Comparison of ENCODE assay signal across 22 cellular contexts in genomic region chr1:164510435-164510834, GRCh38. TPM values are rescaled to one million over a fixed set of nuclear protein-coding genes. Genes with fewer than 3 reads are reported as not detected.
DNase-seq lines count a peak whose midpoint lies in the region; ATAC-seq and TF ChIP-seq lines count a peak whose summit lies in the region.
"Had no signal": no experiment of that assay in that cellular context is flagged by ENCODE, and none has a peak within 500 bp of the region (broad histone marks: within the 10 kb centered on the region; RNA-seq: fewer than 3 reads in every experiment).

No MANE protein-coding gene starts in this region.

- no peaks in the 10 kb centered on the region for H3K4me1 Mint-ChIP-seq in HFFc6 (ENCODE audit: low read depth)
- H3K4me1 Mint-ChIP-seq in activated T-cell treated with anti-CD3 and anti-CD28 coated beads, Interleukin-2, amount 50 U/mL, for 4 hours (ENCODE audit: low read depth), result no peaks in the 10 kb centered on the region
- H3K4me1 Mint-ChIP-seq: activated naive CD4-positive, alpha-beta T cell treated with anti-CD3 and anti-CD28 coated beads, Interleukin-2, amount 50 U/mL, for 24 hours; naive B cell had no signal

- H3K4me3 Mint-ChIP-seq in HFFc6, result no peak overlapping the region
- no peak overlapping the region for H3K4me3 Mint-ChIP-seq in activated T-cell treated with anti-CD3 and anti-CD28 coated beads, Interleukin-2, amount 50 U/mL, for 4 hours
- H3K4me3 Mint-ChIP-seq: activated naive CD4-positive, alpha-beta T cell treated with anti-CD3 and anti-CD28 coated beads, Interleukin-2, amount 50 U/mL, for 24 hours; CD4-positive, alpha-beta T cell; naive B cell; T-helper 1 cell treated with Interleukin-12 subunit alpha and Interleukin-12 subunit beta and Interleukin-4 antibody, amounts not matched to agents 30 μg/mL and 1 μg/mL, for 36 hours had no signal

- POLR2A ChIA-PET in BJ (lab: Charles Lee), result no interaction called here

- TF ChIP-seq CTCF in BJ (IDR thresholded peaks at IDR 0.05; ENCODE audit: insufficient read depth, low read depth, low read length) (peak; percentile 27), HFFc6 (IDR thresholded peaks at IDR 0.05) (peak; percentile 36; the same call in 1 of the 2 replicates), brain microvascular endothelial cell (IDR thresholded peaks at IDR 0.05; ENCODE audit: low read depth, low read length, missing control alignments) (no peak)

- H3K36me3 ChIP-seq in BJ (ENCODE audit: control insufficient read depth, insufficient read depth, low read length) (no peaks in the 10 kb centered on the region), brain microvascular endothelial cell (replicated peaks) (no peaks in the 10 kb centered on the region)
- H3K36me3 ChIP-seq: right atrium auricular region, thyroid gland had no signal

- H3K27me3 ChIP-seq in BJ (ENCODE audit: control insufficient read depth, insufficient read depth, low read length) (no peaks in the 10 kb centered on the region; the same call in 1 of the 2 replicates), brain microvascular endothelial cell (replicated peaks) (no peaks in the 10 kb centered on the region)
- H3K27me3 ChIP-seq: right atrium auricular region, thyroid gland had no signal

- H3K27ac Mint-ChIP-seq in HFFc6, result no peak overlapping the region
- H3K27ac Mint-ChIP-seq: activated naive CD4-positive, alpha-beta T cell treated with anti-CD3 and anti-CD28 coated beads, Interleukin-2, amount 50 U/mL, for 24 hours; CD4-positive, alpha-beta T cell; naive B cell; T-helper 1 cell treated with Interleukin-12 subunit alpha and Interleukin-12 subunit beta and Interleukin-4 antibody, amounts not matched to agents 30 μg/mL and 1 μg/mL, for 36 hours had no signal

- CTCF ChIA-PET in BJ (lab: Yijun Ruan, JAX), result interaction anchor here (1.0 to 1.8 kb wide), 3 partner anchors 273 to 611 kb away, joined by 3 to 5 read pairs (median 3); no protein-coding TSS in a partner anchor

- H3K27me3 Mint-ChIP-seq in HFFc6 (ENCODE audit: insufficient read depth), result peaks cover 10% of the 10 kb centered on the region
- H3K27me3 Mint-ChIP-seq in activated T-cell treated with anti-CD3 and anti-CD28 coated beads, Interleukin-2, amount 50 U/mL, for 4 hours (ENCODE audit: low read depth), result no peaks in the 10 kb centered on the region
- H3K27me3 Mint-ChIP-seq: activated naive CD4-positive, alpha-beta T cell treated with anti-CD3 and anti-CD28 coated beads, Interleukin-2, amount 50 U/mL, for 24 hours; CD4-positive, alpha-beta T cell; naive B cell had no signal

- no peaks in the 10 kb centered on the region for H3K9me3 Mint-ChIP-seq in HFFc6
- peaks cover 5% of the 10 kb centered on the region for H3K9me3 Mint-ChIP-seq in activated T-cell treated with anti-CD3 and anti-CD28 coated beads, Interleukin-2, amount 50 U/mL, for 4 hours
- H3K9me3 Mint-ChIP-seq: activated naive CD4-positive, alpha-beta T cell treated with anti-CD3 and anti-CD28 coated beads, Interleukin-2, amount 50 U/mL, for 24 hours; CD4-positive, alpha-beta T cell had no signal

- H3K4me3 ChIP-seq in BJ (ENCODE audit: low read depth, low read length) (no peak overlapping the region), brain microvascular endothelial cell (ENCODE audit: low read depth, low read length) (no peak overlapping the region)
- H3K4me3 ChIP-seq: right atrium auricular region, thyroid gland had no signal

- no peaks in the 10 kb centered on the region for H3K36me3 Mint-ChIP-seq in HFFc6 (ENCODE audit: low read depth)
- H3K36me3 Mint-ChIP-seq in activated T-cell treated with anti-CD3 and anti-CD28 coated beads, Interleukin-2, amount 50 U/mL, for 4 hours (ENCODE audit: insufficient read depth), result no peaks in the 10 kb centered on the region
- H3K36me3 Mint-ChIP-seq: activated naive CD4-positive, alpha-beta T cell treated with anti-CD3 and anti-CD28 coated beads, Interleukin-2, amount 50 U/mL, for 24 hours; naive B cell had no signal

- no peak for DNase-seq in BJ (ENCODE audit: low read depth)
- DNase-seq in HFFc6, result no peak
- DNase-seq in brain microvascular endothelial cell, result peak; percentile 3
- DNase-seq in iPS DF 19.7 (ENCODE audit: low read depth, low spot score), result peak; percentile 7
- no peak for DNase-seq in Ammon's horn (ENCODE audit: low spot score)
- DNase-seq in activated T-cell treated with anti-CD3 and anti-CD28 coated beads, Interleukin-2, amount 50 U/mL, for 4 hours, result no peak
- no peak for DNase-seq in NCI-H146 (lab: John Stamatoyannopoulos, UW)
- DNase-seq: CD4-positive, alpha-beta T cell; central memory CD4-positive, alpha-beta T cell; hippocampal formation; naive B cell; NCI-H1694; NCI-H526 treated with DMSO at 0.1 percent for 48 hours; stimulated activated CD4-positive, alpha-beta T cell treated with anti-CD3 and anti-CD28 coated beads, Interleukin-1b, Interleukin-23, amount 100 ng/mL, for 48 hours; stimulated activated CD8-positive, alpha-beta memory T cell treated with anti-CD3 and anti-CD28 coated beads, Interleukin-4, amount 100 ng/mL, for 48 hours; thyroid gland had no signal

- H3K27ac ChIP-seq in brain microvascular endothelial cell, result no peak overlapping the region
- H3K27ac ChIP-seq: KMS-11, right atrium auricular region, thyroid gland had no signal

- no peak for ATAC-seq in HG03108 (IDR thresholded peaks at IDR 0.05; ENCODE audit: unreplicated experiment)
- ATAC-seq in activated T-cell treated with anti-CD3 and anti-CD28 coated beads, Interleukin-2, amount 50 U/mL, for 4 hours, result no peak
- ATAC-seq: left lobe of liver had no signal

- in situ Hi-C loops in brain microvascular endothelial cell (cut with HindIII; ENCODE audit: low pct_ligation_motif_present, low sequenced_read_pairs), result no loop called here

RNA-seq across cellular contexts. Expression of gene PBX1, which starts 48.5 kb away (rescaled TPM):
- polyA plus RNA-seq in BJ (2011; rRNA removed), result 46.1 and 46.4 TPM in 2 replicates
- polyA minus RNA-seq in BJ (2011; rRNA and poly(A)+ RNA removed), result 45.4 and 48.3 TPM in 2 replicates
- 10 to 100 TPM; 35.4 to 42.3 (median 39.1) TPM for total RNA-seq in HFFc6 (2021; fragmentation: NEBNext Ultra II Directional; extraction: Animal tissue kit (Norgen Biotek cat#: 25700))
- under 1 TPM; 0.41 to 0.48 (median 0.47) TPM for total RNA-seq in activated T-cell treated with anti-CD3 and anti-CD28 coated beads, Interleukin-2, amount 50 U/mL, for 4 hours

Comparison
In these comparisons a context has a peak if more than half of its experiments do, and no peak if none do; other contexts are left out.
1. DNase-seq: peak in brain microvascular endothelial cell (single experiment) and iPS DF 19.7 (single experiment); none in BJ (single experiment), HFFc6 (single experiment), Ammon's horn (single experiment), activated T-cell treated with anti-CD3 and anti-CD28 coated beads, Interleukin-2, amount 50 U/mL, for 4 hours (single experiment) and NCI-H146 (single experiment).
2. RNA of gene PBX1, which starts 48.5 kb away (total RNA-seq): 35.4 to 42.3 TPM in HFFc6; 0.41 to 0.48 TPM in activated T-cell treated with anti-CD3 and anti-CD28 coated beads, Interleukin-2, amount 50 U/mL, for 4 hours; every median in the first group is over 10 times any median in the second.